18 cellular contexts compared by ENCODE assay signal in genomic region chr7:133654547-133654946, GRCh38.
"Had no signal": no experiment of that assay in that cellular context is flagged by ENCODE, and none has a peak within 500 bp of the region (broad histone marks: within the 10 kb centered on the region; RNA-seq: fewer than 3 reads in every experiment).

No MANE protein-coding gene starts in this region.

- H2AFZ ChIP-seq: hepatocyte had no signal

- H3K27me3 ChIP-seq: hepatocyte, spleen, tibial artery, upper lobe of right lung, vagina had no signal

- H3K27ac ChIP-seq: hepatocyte, spleen, tibial artery, upper lobe of right lung, vagina had no signal

- H3K79me2 ChIP-seq: hepatocyte had no signal

- FAIRE-seq: kidney had no signal

- H3K36me3 ChIP-seq: spleen, tibial artery, upper lobe of right lung, vagina had no signal

- ATAC-seq: left cardiac atrium; naive thymus-derived CD4-positive, alpha-beta T cell; sciatic nerve; stimulated activated memory B cell treated with anti-CD40 and anti-IgM and Interleukin-4, amounts not matched to agents 10 μg/mL and 1 μg/mL and 100 μg/mL, for 72 hours; upper lobe of right lung had no signal

- H3K4me1 ChIP-seq: upper lobe of right lung, vagina had no signal

- H3K4me2 ChIP-seq: hepatocyte had no signal

- H3K4me3 ChIP-seq: hepatocyte, spleen, tibial artery, upper lobe of right lung, vagina had no signal

- DNase-seq: effector CD4-positive, alpha-beta T cell; foreskin melanocyte; head of caudate nucleus; kidney; left cardiac atrium; mesendoderm; naive thymus-derived CD4-positive, alpha-beta T cell; posterior cingulate gyrus; spleen; stimulated activated CD4-positive, alpha-beta T cell treated with anti-CD3 and anti-CD28 coated beads, Interleukin-15, amount 100 ng/mL, for 24 hours; stimulated activated CD4-positive, alpha-beta T cell treated with anti-CD3 and anti-CD28 coated beads, Interleukin-1b, Interleukin-23, amount 100 ng/mL, for 48 hours; stimulated activated CD4-positive, alpha-beta T cell treated with anti-CD3 and anti-CD28 coated beads, Interleukin-4, amount 100 ng/mL, for 24 hours; tibial artery; upper lobe of right lung had no signal

- H3K9me3 ChIP-seq: spleen, tibial artery, upper lobe of right lung, vagina had no signal
